Comparison of ENCODE assay signal across 8 cellular contexts in genomic region chr11:14454861-14455632, GRCh38. TPM values are rescaled to one million over a fixed set of nuclear protein-coding genes. Genes with fewer than 3 reads are reported as not detected.
A peak's percentile ranks its signal among the peaks of the same experiment; 100 is the strongest.
DNase-seq lines count a peak whose midpoint lies in the region; FAIRE-seq and TF ChIP-seq lines count a peak whose summit lies in the region.

No MANE protein-coding gene starts in this region.

- H3K4me2 ChIP-seq in astrocyte (ENCODE audit: low read length) (no peak overlapping the region), hepatocyte (no peak overlapping the region)

- H3K9me3 Mint-ChIP-seq in astrocyte (ENCODE audit: unreplicated experiment), result no peaks in the 10 kb centered on the region

- H3K9ac ChIP-seq in astrocyte (ENCODE audit: low read length), result no peak overlapping the region

- DNase-seq in EH (ENCODE audit: low read depth), result peak; percentile 54
- no peak for DNase-seq in astrocyte (ENCODE audit: low read depth)
- DNase-seq in hepatocyte (ENCODE audit: low spot score), result no peak
- no peak for DNase-seq in thyroid gland
- DNase-seq in OCI-M2 (lab: John Stamatoyannopoulos, UW; ENCODE audit: unreplicated experiment), result no peak
- no peak for DNase-seq in NCI-H510A treated with DMSO at 0.1 percent for 48 hours (lab: John Stamatoyannopoulos, UW)
- no peak for DNase-seq in stimulated activated CD4-positive, alpha-beta T cell treated with anti-CD3 and anti-CD28 coated beads, Interleukin-2, amount 100 ng/mL, for 24 hours

- TF ChIP-seq EP300 in Ishikawa (IDR thresholded peaks at IDR 0.05; ENCODE audit: borderline replicate concordance), result no peak

- TF ChIP-seq CTCF in astrocyte (IDR thresholded peaks at IDR 0.05; ENCODE audit: insufficient read depth, low read depth, low read length), result peak; percentile 81
- peak; percentile 65 for TF ChIP-seq CTCF in hepatocyte (IDR thresholded peaks at IDR 0.05; ENCODE audit: poor library complexity)
- peak in 4 of 6 experiments; percentile 15 to 69 (median 50) for TF ChIP-seq CTCF in thyroid gland (IDR thresholded peaks at IDR 0.05)

- H3K4me1 Mint-ChIP-seq in astrocyte (ENCODE audit: low read depth, unreplicated experiment), result peaks cover 1% of the 10 kb centered on the region

- no peaks in the 10 kb centered on the region for H3K27me3 Mint-ChIP-seq in astrocyte (ENCODE audit: low read depth, unreplicated experiment)

- peak; percentile 39 for FAIRE-seq in astrocyte (lab: Jason Lieb, UNC)

- H3K27me3 ChIP-seq in astrocyte (ENCODE audit: insufficient read depth, low read length) (no peaks in the 10 kb centered on the region), hepatocyte (no peaks in the 10 kb centered on the region), thyroid gland (no peaks in the 10 kb centered on the region)

- H3K79me2 ChIP-seq in astrocyte (ENCODE audit: insufficient read depth, low read length), result no peaks in the 10 kb centered on the region
- H3K79me2 ChIP-seq in hepatocyte, result no peaks in the 10 kb centered on the region

- no peak overlapping the region for H3K4me3 ChIP-seq in astrocyte (ENCODE audit: insufficient read depth, low read depth, low read length)
- H3K4me3 ChIP-seq in hepatocyte, result no peak overlapping the region
- H3K4me3 ChIP-seq in thyroid gland (replicated peaks in 1 of 3), result no peak overlapping the region

- H3K27ac Mint-ChIP-seq in astrocyte (ENCODE audit: unreplicated experiment), result no peak overlapping the region

- H3K36me3 Mint-ChIP-seq in astrocyte (ENCODE audit: low read depth, unreplicated experiment), result peaks cover 11% of the 10 kb centered on the region

- 86% methylated on average over 7 of the region's 7 CpGs for WGBS in hepatocyte (ENCODE audit: low lambda C conversion rate, missing lambda C conversion rate)
- WGBS in thyroid gland, 2 donors, result 77 to 78% methylated on average over 7 of the region's 7 CpGs

- H3K9me2 ChIP-seq in hepatocyte (replicated peaks; ENCODE audit: insufficient read depth), result no peaks in the 10 kb centered on the region

- no peak overlapping the region for H2AFZ ChIP-seq in astrocyte (ENCODE audit: low read depth, low read length)
- H2AFZ ChIP-seq in hepatocyte, result no peak overlapping the region

- H3K36me3 ChIP-seq in astrocyte (ENCODE audit: insufficient read depth, low read length) (peaks cover 36% of the 10 kb centered on the region), hepatocyte (replicated peaks; ENCODE audit: insufficient read depth, low read depth) (no peaks in the 10 kb centered on the region), thyroid gland (peaks cover 12 to 35% of the 10 kb centered on the region in 2 donors)

- no peaks in the 10 kb centered on the region for H3K9me3 ChIP-seq in astrocyte (ENCODE audit: insufficient read depth, low read depth, low read length)
- H3K9me3 ChIP-seq in hepatocyte (ENCODE audit: low read depth), result no peaks in the 10 kb centered on the region
- H3K9me3 ChIP-seq in thyroid gland, result no peaks in the 10 kb centered on the region

- intact Hi-C loops in thyroid gland (cut with DNase I), result loop anchor here (10.0 kb wide), 1 partner anchor 160 kb away; no protein-coding TSS in a partner anchor

- peak; percentile 59 for TF ChIP-seq RAD21 in Ishikawa (IDR thresholded peaks at IDR 0.05; ENCODE audit: low read depth)

- no peak for TF ChIP-seq POLR2A in thyroid gland (IDR thresholded peaks at IDR 0.05)

- H4K20me1 ChIP-seq in astrocyte (ENCODE audit: insufficient read depth, low read length) (peaks cover 6% of the 10 kb centered on the region), hepatocyte (ENCODE audit: insufficient read depth, poor library complexity, severe bottlenecking) (no peaks in the 10 kb centered on the region)

- H3K4me1 ChIP-seq in astrocyte (ENCODE audit: insufficient read depth, low read length), result peaks cover 5% of the 10 kb centered on the region
- H3K4me1 ChIP-seq in hepatocyte (ENCODE audit: insufficient read depth), result no peaks in the 10 kb centered on the region
- no peaks in the 10 kb centered on the region for H3K4me1 ChIP-seq in thyroid gland

- H3K27ac ChIP-seq in astrocyte (ENCODE audit: low read depth, low read length) (peak overlapping the region; percentile 30), hepatocyte (peak overlapping the region; percentile 35), thyroid gland (no peak overlapping the region)

- no peak overlapping the region for H3K4me3 Mint-ChIP-seq in astrocyte (ENCODE audit: unreplicated experiment)

TF ChIP-seq in Ishikawa, 13 proteins besides CTCF, POLR2A, EP300 and RAD21:
- TF ChIP-seq EGR1 (IDR thresholded peaks at IDR 0.05), result no peak
- TF ChIP-seq NFIC (IDR thresholded peaks at IDR 0.05), result no peak
- TF ChIP-seq TAF1 (IDR thresholded peaks at IDR 0.05; ENCODE audit: low read depth), result no peak
- TF ChIP-seq FOXM1 (IDR thresholded peaks at IDR 0.05; ENCODE audit: borderline replicate concordance, low read depth), result no peak
- TF ChIP-seq, protein P1, sequence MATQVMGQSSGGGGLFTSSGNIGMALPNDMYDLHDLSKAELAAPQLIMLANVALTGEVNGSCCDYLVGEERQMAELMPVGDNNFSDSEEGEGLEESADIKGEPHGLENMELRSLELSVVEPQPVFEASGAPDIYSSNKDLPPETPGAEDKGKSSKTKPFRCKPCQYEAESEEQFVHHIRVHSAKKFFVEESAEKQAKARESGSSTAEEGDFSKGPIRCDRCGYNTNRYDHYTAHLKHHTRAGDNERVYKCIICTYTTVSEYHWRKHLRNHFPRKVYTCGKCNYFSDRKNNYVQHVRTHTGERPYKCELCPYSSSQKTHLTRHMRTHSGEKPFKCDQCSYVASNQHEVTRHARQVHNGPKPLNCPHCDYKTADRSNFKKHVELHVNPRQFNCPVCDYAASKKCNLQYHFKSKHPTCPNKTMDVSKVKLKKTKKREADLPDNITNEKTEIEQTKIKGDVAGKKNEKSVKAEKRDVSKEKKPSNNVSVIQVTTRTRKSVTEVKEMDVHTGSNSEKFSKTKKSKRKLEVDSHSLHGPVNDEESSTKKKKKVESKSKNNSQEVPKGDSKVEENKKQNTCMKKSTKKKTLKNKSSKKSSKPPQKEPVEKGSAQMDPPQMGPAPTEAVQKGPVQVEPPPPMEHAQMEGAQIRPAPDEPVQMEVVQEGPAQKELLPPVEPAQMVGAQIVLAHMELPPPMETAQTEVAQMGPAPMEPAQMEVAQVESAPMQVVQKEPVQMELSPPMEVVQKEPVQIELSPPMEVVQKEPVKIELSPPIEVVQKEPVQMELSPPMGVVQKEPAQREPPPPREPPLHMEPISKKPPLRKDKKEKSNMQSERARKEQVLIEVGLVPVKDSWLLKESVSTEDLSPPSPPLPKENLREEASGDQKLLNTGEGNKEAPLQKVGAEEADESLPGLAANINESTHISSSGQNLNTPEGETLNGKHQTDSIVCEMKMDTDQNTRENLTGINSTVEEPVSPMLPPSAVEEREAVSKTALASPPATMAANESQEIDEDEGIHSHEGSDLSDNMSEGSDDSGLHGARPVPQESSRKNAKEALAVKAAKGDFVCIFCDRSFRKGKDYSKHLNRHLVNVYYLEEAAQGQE (IDR thresholded peaks at IDR 0.05; ENCODE audit: low read depth), result no peak

RNA-seq across cellular contexts. Expression of gene COPB1, which starts 44.6 kb away (rescaled TPM):
- total RNA-seq in astrocyte, result 223 and 236 TPM in 2 replicates
- total RNA-seq in hepatocyte, result 226 and 228 TPM in 2 replicates
- 87.5 and 98.2 TPM in 2 replicates for polyA plus RNA-seq in hepatocyte
- 100 to 1,000 TPM; 124 to 189 (median 164) TPM for total RNA-seq in thyroid gland

Comparison
In these comparisons a context has a peak if more than half of its experiments do, and no peak if none do; other contexts are left out.
1. H3K27ac ChIP-seq: peak in astrocyte (single experiment) and hepatocyte (single experiment); none in thyroid gland (0 of 3).
2. Peak in every context shown above with its lines, with median percentiles within 50 percentile points of each other: CTCF ChIP-seq.